Comparison of ENCODE assay signal across 9 cellular contexts in the genomic region with DNA sequence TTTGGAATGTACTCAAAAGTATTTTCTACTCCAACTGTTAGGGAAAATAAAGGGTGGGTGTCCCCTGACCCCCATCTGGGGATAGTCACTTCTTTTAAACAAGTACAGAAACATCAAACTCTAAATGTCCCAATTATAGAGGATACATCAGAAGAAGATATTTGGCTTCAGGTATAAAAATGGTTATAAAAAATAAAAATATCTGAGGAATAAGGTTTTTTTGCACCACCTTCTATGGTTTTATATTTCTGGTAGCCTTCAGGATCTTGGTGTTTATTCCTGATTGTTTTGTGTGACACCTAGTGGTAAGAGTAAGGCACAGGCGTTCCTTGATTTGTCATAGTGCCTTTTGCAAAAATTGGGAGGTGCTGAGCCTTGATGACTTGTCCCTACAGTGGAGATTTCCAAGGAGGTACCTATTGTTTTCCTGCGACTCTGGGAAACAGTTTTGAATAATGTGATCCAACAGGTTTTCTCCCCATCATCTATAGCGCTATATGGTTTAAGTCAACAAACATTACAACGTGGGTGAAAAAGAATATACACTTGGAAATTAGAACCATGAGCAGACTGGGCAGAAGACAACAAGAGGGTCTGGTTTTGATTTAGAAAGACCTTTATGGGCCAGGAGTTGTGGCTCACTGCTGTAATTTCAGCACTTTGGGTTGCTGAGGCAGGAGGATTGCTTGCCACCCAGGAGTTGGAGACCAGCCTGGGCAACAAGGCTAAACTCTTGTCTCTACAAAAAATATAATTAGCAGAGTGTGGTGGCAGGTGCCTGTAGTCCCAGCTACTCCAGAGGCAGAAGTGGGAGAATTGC. TPM values are rescaled to one million over a fixed set of nuclear protein-coding genes. Genes with fewer than 3 reads are reported as not detected.
DNase-seq lines count a peak whose midpoint lies in the region; ATAC-seq and TF ChIP-seq lines count a peak whose summit lies in the region.
"Had no signal": no experiment of that assay in that cellular context is flagged by ENCODE, and none has a peak within 500 bp of the region (broad histone marks: within the 10 kb centered on the region; RNA-seq: fewer than 3 reads in every experiment).

No MANE protein-coding gene starts in this region.

- no peak overlapping the region for H3K4me3 ChIP-seq in right atrium auricular region
- no peak overlapping the region for H3K4me3 ChIP-seq in right cardiac atrium (ENCODE audit: low read length)
- no peak overlapping the region for H3K4me3 ChIP-seq in parathyroid adenoma (ENCODE audit: low read depth, low read length)

- DNase-seq in right atrium auricular region (ENCODE audit: low spot score) (no peak), right cardiac atrium (no peak), NCI-H1092 treated with DMSO at 0.1 percent for 48 hours (lab: John Stamatoyannopoulos, UW) (peak; percentile 70), SKM-1 treated with dmso at 0.1 percent for 144 hours (lab: John Stamatoyannopoulos, UW; ENCODE audit: unreplicated experiment) (peak; percentile 19), fibroblast of gingiva (ENCODE audit: low read depth) (peak; percentile 80), ureter (ENCODE audit: low spot score) (no peak)
- no peak for DNase-seq in effector CD8-positive, alpha-beta T cell (lab: John Stamatoyannopoulos, UW)

- H3K9me3 ChIP-seq in right atrium auricular region (no peaks in the 10 kb centered on the region), right cardiac atrium (ENCODE audit: control insufficient read depth, low read length) (no peaks in the 10 kb centered on the region), parathyroid adenoma (ENCODE audit: control insufficient read depth, low read length) (no peaks in the 10 kb centered on the region)

- peaks cover 0 to 41% of the 10 kb centered on the region in 2 donors for H3K4me1 ChIP-seq in right atrium auricular region
- H3K4me1 ChIP-seq in right cardiac atrium (ENCODE audit: control insufficient read depth, insufficient read depth, low read length): peaks cover 3% of the 10 kb centered on the region
- H3K4me1 ChIP-seq in parathyroid adenoma: peaks cover 26% of the 10 kb centered on the region

- peaks cover 15% of the 10 kb centered on the region for H3K79me2 ChIP-seq in parathyroid adenoma

- H2AFZ ChIP-seq in parathyroid adenoma: no peak overlapping the region

- no peak overlapping the region for H3K4me2 ChIP-seq in parathyroid adenoma (ENCODE audit: low read length)

- H3K27me3 ChIP-seq in right atrium auricular region (no peaks in the 10 kb centered on the region), right cardiac atrium (ENCODE audit: control insufficient read depth, insufficient read depth) (no peaks in the 10 kb centered on the region), parathyroid adenoma (ENCODE audit: control insufficient read depth, insufficient read depth, low read length) (no peaks in the 10 kb centered on the region)

- H3K9ac ChIP-seq in parathyroid adenoma: no peak overlapping the region

- H3K27ac ChIP-seq in right atrium auricular region (peak overlapping the region; percentile 97 to 100), right cardiac atrium (ENCODE audit: low read length) (no peak overlapping the region), parathyroid adenoma (peak overlapping the region; percentile 6)
- H3K27ac ChIP-seq: epithelial cell of prostate had no signal

- no peak for ATAC-seq in right cardiac atrium

- TF ChIP-seq CTCF in right atrium auricular region (IDR thresholded peaks at IDR 0.05) (peak; percentile 57 to 91), parathyroid adenoma (IDR thresholded peaks at IDR 0.05) (peak; percentile 84)

- H3K36me3 ChIP-seq in right atrium auricular region (peaks cover 17% of the 10 kb centered on the region), parathyroid adenoma (ENCODE audit: control insufficient read depth, insufficient read depth, low read length) (no peaks in the 10 kb centered on the region)

- WGBS in right cardiac atrium: 22% methylated on average over 4 of the region's 4 CpGs

- intact Hi-C loops in right cardiac atrium (cut with DNase I): loop anchor here in 3 of 4 donors (2.0 to 10.0 kb wide), 3 partner anchors 114 to 190 kb away; a partner anchor contains a TSS

RNA-seq across cellular contexts. Expression of a gene that starts 2.5 kb away (rescaled TPM):
- total RNA-seq in right atrium auricular region (100 to 1,000 TPM; 237 to 302 TPM), right cardiac atrium (100 to 1,000 TPM in 3 of 4 donors, 10 to 100 TPM in 1; 74.0 to 125 (median 103) TPM), ureter (152 TPM)
- 81.2 TPM for polyA plus RNA-seq in right cardiac atrium

Comparison
In these comparisons a context has a peak if more than half of its experiments do, and no peak if none do; other contexts are left out.
1. DNase-seq: peak in NCI-H1092 treated with DMSO at 0.1 percent for 48 hours (single experiment), SKM-1 treated with dmso at 0.1 percent for 144 hours (single experiment) and fibroblast of gingiva (single experiment); none in right atrium auricular region (single experiment), right cardiac atrium (0 of 3), ureter (single experiment) and effector CD8-positive, alpha-beta T cell (single experiment).